Comparison of ENCODE assay signal across 23 cellular contexts in genomic region chr20:21608777-21609176, GRCh38.
"Had no signal": no experiment of that assay in that cellular context is flagged by ENCODE, and none has a peak within 500 bp of the region (broad histone marks: within the 10 kb centered on the region; RNA-seq: fewer than 3 reads in every experiment).

No MANE protein-coding gene starts in this region.

- H3K4me1 Mint-ChIP-seq: endodermal cell; neural progenitor cell; stimulated activated naive B cell treated with anti-CD40 and anti-IgM and Interleukin-4, amounts not matched to agents 10 μg/mL and 1 μg/mL and 100 μg/mL, for 72 hours; stimulated activated naive CD8-positive, alpha-beta T cell treated with anti-CD3 and anti-CD28 coated beads, Interleukin-15, amount 100 ng/mL, for 72 hours had no signal

- H3K4me1 ChIP-seq: colonic mucosa, foreskin keratinocyte, neural progenitor cell, pancreas, spleen had no signal

- H3K27ac ChIP-seq: colonic mucosa, foreskin keratinocyte, neural progenitor cell, pancreas, spleen had no signal

- FAIRE-seq: endothelial cell of umbilical vein, islet of Langerhans, pancreas had no signal

- DNase-seq: cerebellar nuclear complex; colonic mucosa; effector CD4-positive, alpha-beta T cell; endodermal cell; erythroblast; kidney glomerular epithelial cell; retina; spleen; stimulated activated CD4-positive, alpha-beta T cell treated with anti-CD3 and anti-CD28 coated beads, Interleukin-15, amount 100 ng/mL, for 24 hours; stimulated activated CD4-positive, alpha-beta T cell treated with anti-CD3 and anti-CD28 coated beads, Interleukin-1b, Interleukin-23, amount 100 ng/mL, for 48 hours; stimulated activated CD4-positive, alpha-beta T cell treated with anti-CD3 and anti-CD28 coated beads, Interleukin-4, amount 100 ng/mL, for 24 hours; stimulated activated naive B cell treated with anti-CD40 and anti-IgM and Interleukin-4, amounts not matched to agents 10 μg/mL and 1 μg/mL and 100 μg/mL, for 72 hours; stimulated activated naive CD8-positive, alpha-beta T cell treated with anti-CD3 and anti-CD28 coated beads, Interleukin-15, amount 100 ng/mL, for 72 hours; trophoblast cell had no signal

- H3K9me3 ChIP-seq: colonic mucosa, mucosa of descending colon, pancreas had no signal

- H3K36me3 Mint-ChIP-seq: neural progenitor cell had no signal

- H3K4me3 Mint-ChIP-seq: endodermal cell; natural killer cell treated with Interleukin-12 subunit alpha and Interleukin-12 subunit beta and Interleukin-15 and Interleukin-18, amount 100 ng/mL, for 72 hours; neural progenitor cell; stimulated activated naive B cell treated with anti-CD40 and anti-IgM and Interleukin-4, amounts not matched to agents 10 μg/mL and 1 μg/mL and 100 μg/mL, for 72 hours; stimulated activated naive CD8-positive, alpha-beta T cell treated with anti-CD3 and anti-CD28 coated beads, Interleukin-15, amount 100 ng/mL, for 72 hours had no signal

- ATAC-seq: foreskin keratinocyte; left lobe of liver; natural killer cell treated with Interleukin-12 subunit alpha and Interleukin-12 subunit beta and Interleukin-15 and Interleukin-18, amount 100 ng/mL, for 72 hours; stimulated activated naive B cell treated with anti-CD40 and anti-IgM and Interleukin-4, amounts not matched to agents 10 μg/mL and 1 μg/mL and 100 μg/mL, for 72 hours; stimulated activated naive CD8-positive, alpha-beta T cell treated with anti-CD3 and anti-CD28 coated beads, Interleukin-15, amount 100 ng/mL, for 72 hours had no signal

- H3K4me2 ChIP-seq: neural progenitor cell had no signal

- H3K9ac ChIP-seq: neural progenitor cell had no signal

- H3K4me3 ChIP-seq: colonic mucosa, mucosa of descending colon, neural progenitor cell, pancreas, spleen had no signal

- H3K36me3 ChIP-seq: colonic mucosa, neural progenitor cell, pancreas, spleen had no signal

- H3K27ac Mint-ChIP-seq: endodermal cell; natural killer cell treated with Interleukin-12 subunit alpha and Interleukin-12 subunit beta and Interleukin-15 and Interleukin-18, amount 100 ng/mL, for 72 hours; neural progenitor cell; progenitor cell of endocrine pancreas; stimulated activated naive B cell treated with anti-CD40 and anti-IgM and Interleukin-4, amounts not matched to agents 10 μg/mL and 1 μg/mL and 100 μg/mL, for 72 hours; stimulated activated naive CD8-positive, alpha-beta T cell treated with anti-CD3 and anti-CD28 coated beads, Interleukin-15, amount 100 ng/mL, for 72 hours had no signal

- H3K27me3 ChIP-seq: colonic mucosa, foreskin keratinocyte, pancreas had no signal
